1 cellular context compared by ENCODE assay signal in genomic region chr17:7573324-7574080, GRCh38.
TF ChIP-seq lines count a peak whose summit lies in the region.

No MANE protein-coding gene starts in this region.

TF ChIP-seq in A549, 52 proteins besides CTCF, POLR2A, EP300 and RAD21 (continued from another document):
- TF ChIP-seq USF2 (IDR thresholded peaks at IDR 0.05) (peak; percentile 41; the same call in 1 of the 2 replicates), HOXB13 (CRISPR knock-in tag; IDR thresholded peaks at IDR 0.05; ENCODE audit: low read depth) (no peak), POLR2AphosphoS2 (conservative IDR thresholded peaks at IDR 0.05; ENCODE audit: low read length) (peak; percentile 97), CHD2 (IDR thresholded peaks at IDR 0.05; ENCODE audit: low read length, partially characterized antibody) (peak; percentile 64), HES2 (IDR thresholded peaks at IDR 0.05) (0 out of 2 replicates have a peak, but pooled peaks have one; percentile 26), JUNB (IDR thresholded peaks at IDR 0.05) (no peak), MYC (IDR thresholded peaks at IDR 0.05; ENCODE audit: borderline replicate concordance, low read length) (peak; percentile 99), KDM5A (IDR thresholded peaks at IDR 0.05) (no peak), REST (IDR thresholded peaks at IDR 0.05) (peak; percentile 6; the same call in 1 of the 2 replicates), FOSB (CRISPR knock-in tag; IDR thresholded peaks at IDR 0.05) (no peak), ZC3H11A (IDR thresholded peaks at IDR 0.05) (no peak)
- TF ChIP-seq, protein P1, sequence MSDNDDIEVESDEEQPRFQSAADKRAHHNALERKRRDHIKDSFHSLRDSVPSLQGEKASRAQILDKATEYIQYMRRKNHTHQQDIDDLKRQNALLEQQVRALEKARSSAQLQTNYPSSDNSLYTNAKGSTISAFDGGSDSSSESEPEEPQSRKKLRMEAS (IDR thresholded peaks at IDR 0.05): peak; percentile 98
